Comparison of ENCODE assay signal across 1 cellular context in genomic region chr10:100186813-100187212, GRCh38.
TF ChIP-seq lines count a peak whose summit lies in the region.

No MANE protein-coding gene starts in this region.

TF ChIP-seq in endothelial cell of umbilical vein, 7 proteins besides CTCF, POLR2A, EP300 and RAD21:
- TF ChIP-seq POLR2AphosphoS5 (IDR thresholded peaks at IDR 0.05; ENCODE audit: insufficient read depth, low read depth, low read length) (no peak), MYC (IDR thresholded peaks at IDR 0.05; ENCODE audit: low read depth, low read length) (no peak), EZH2 (IDR thresholded peaks at IDR 0.05; ENCODE audit: borderline replicate concordance, low read depth, low read length, severe bottlenecking) (no peak), MAX (IDR thresholded peaks at IDR 0.05; ENCODE audit: insufficient read depth, insufficient read length) (no peak), GATA2 (IDR thresholded peaks at IDR 0.05; ENCODE audit: insufficient read depth, insufficient read length, low read depth, low read length) (no peak), JUN (IDR thresholded peaks at IDR 0.05; ENCODE audit: borderline replicate concordance, insufficient read depth, insufficient read length, low read depth) (no peak), FOS (IDR thresholded peaks at IDR 0.05; ENCODE audit: borderline replicate concordance, insufficient read depth, low read length) (no peak)
